7 cellular contexts compared by ENCODE assay signal in genomic region chr11:61826930-61827572, GRCh38. TPM values are rescaled to one million over a fixed set of nuclear protein-coding genes. Genes with fewer than 3 reads are reported as not detected.
DNase-seq lines count a peak whose midpoint lies in the region; ATAC-seq and TF ChIP-seq lines count a peak whose summit lies in the region.

No MANE protein-coding gene starts in this region.

- H3K27ac Mint-ChIP-seq in neural progenitor cell, result peak overlapping the region; percentile 98

- H3F3A ChIP-seq in neural progenitor cell (ENCODE audit: low read depth), result peaks cover 49% of the 10 kb centered on the region

- H3K4me2 ChIP-seq in neural progenitor cell, result peak overlapping the region; percentile 95

- peak overlapping the region; percentile 29 for H3K9ac ChIP-seq in neural progenitor cell

- H3K9me3 Mint-ChIP-seq in neural progenitor cell, result no peaks in the 10 kb centered on the region

- TF ChIP-seq CTCF in GM13976 (IDR thresholded peaks at IDR 0.05; ENCODE audit: borderline replicate concordance, control extremely low read depth, extremely low read depth, insufficient read depth, missing control alignments) (no peak), RWPE1 (conservative IDR thresholded peaks at IDR 0.05; ENCODE audit: low read depth) (no peak), neural progenitor cell (IDR thresholded peaks at IDR 0.05) (no peak)

- peak; percentile 4 for ATAC-seq in HG02852 (IDR thresholded peaks at IDR 0.05; ENCODE audit: unreplicated experiment)

- DNase-seq in GM13976 (ENCODE audit: low spot score), result peak; percentile 45
- no peak for DNase-seq in RWPE1 (ENCODE audit: low spot score)
- no peak for DNase-seq in neural progenitor cell (ENCODE audit: low spot score)
- no peak for DNase-seq in SW480 (ENCODE audit: low spot score)
- no peak for DNase-seq in foreskin melanocyte

- H3K36me3 ChIP-seq in esophagus (ENCODE audit: control insufficient read depth in 2 of 2, insufficient read depth in 2 of 2, low read length in 1 of 2) (no peaks in the 10 kb centered on the region), neural progenitor cell (no peaks in the 10 kb centered on the region)

- H3K4me3 ChIP-seq in esophagus (ENCODE audit: low read depth in 1 of 2, low read length in 2 of 2) (peak overlapping the region; percentile 48 to 65), neural progenitor cell (peak overlapping the region; percentile 98)

- H2AFZ ChIP-seq in neural progenitor cell (replicated peaks), result peak overlapping the region; percentile 91

- in situ Hi-C loops in GM13976 (cut with MboI; ENCODE audit: low sequenced_read_pairs, unreplicated experiment), result no loop called here

- H3K27ac ChIP-seq in RWPE1 (peak overlapping the region; percentile 91), esophagus (ENCODE audit: low read depth in 2 of 2, low read length in 1 of 2) (peak overlapping the region; percentile 76 to 80), neural progenitor cell (peak overlapping the region; percentile 95)

- peaks cover 3 to 13% of the 10 kb centered on the region in 2 donors for H3K4me1 ChIP-seq in esophagus (ENCODE audit: control insufficient read depth in 2 of 2, insufficient read depth in 2 of 2, low read length in 1 of 2)
- H3K4me1 ChIP-seq in neural progenitor cell, result peaks cover 32% of the 10 kb centered on the region

- H3K36me3 Mint-ChIP-seq in neural progenitor cell, result peaks cover 16% of the 10 kb centered on the region

- peaks cover 42% of the 10 kb centered on the region for H3K4me1 Mint-ChIP-seq in neural progenitor cell

- peaks cover 4% of the 10 kb centered on the region for H3K27me3 Mint-ChIP-seq in neural progenitor cell (ENCODE audit: insufficient read depth, low read depth)

- WGBS in esophagus, 2 donors, result 31 to 38% methylated on average over 23 of the region's 23 CpGs

- H3K27me3 ChIP-seq in esophagus (ENCODE audit: control insufficient read depth in 1 of 2, insufficient read depth in 2 of 2, low read length in 2 of 2), result peaks cover 0 to 4% of the 10 kb centered on the region in 2 donors
- H3K27me3 ChIP-seq in neural progenitor cell, result no peaks in the 10 kb centered on the region

- H3K79me2 ChIP-seq in neural progenitor cell (ENCODE audit: low read depth), result peaks cover 52% of the 10 kb centered on the region

- H3K9me3 ChIP-seq in esophagus (ENCODE audit: control insufficient read depth in 2 of 2, insufficient read depth in 1 of 2, low read depth in 1 of 2, low read length in 1 of 2), result no peaks in the 10 kb centered on the region
- H3K9me3 ChIP-seq in neural progenitor cell (ENCODE audit: low read depth), result no peaks in the 10 kb centered on the region

- CTCF ChIA-PET in RWPE1 (lab: Yijun Ruan, JAX), result no interaction called here

- peaks cover 32% of the 10 kb centered on the region for H4K20me1 ChIP-seq in neural progenitor cell (ENCODE audit: low read depth)

- H3K4me3 Mint-ChIP-seq in neural progenitor cell, result peak overlapping the region; percentile 92

- POLR2A ChIA-PET in RWPE1 (lab: Yijun Ruan, JAX; ENCODE audit: low non-redundant PET), result no interaction called here

RNA-seq across cellular contexts. Expression of gene FADS2, which starts 1.0 kb away (rescaled TPM):
- polyA plus RNA-seq in esophagus, result 1 to 10 TPM; 5.1 to 8.7 TPM
- 233 and 407 TPM in 2 replicates for total RNA-seq in neural progenitor cell (ENCODE audit: low replicate concordance)

RNA-seq across cellular contexts. Expression of gene FADS1, which starts 10.2 kb away (rescaled TPM):
- polyA plus RNA-seq in esophagus, result 1 to 10 TPM; 1.1 to 1.6 TPM
- 163 and 184 TPM in 2 replicates for total RNA-seq in neural progenitor cell (ENCODE audit: low replicate concordance)

RNA-seq across cellular contexts. Expression of gene FEN1, which starts 34.3 kb away (rescaled TPM):
- polyA plus RNA-seq in esophagus, result 10 to 100 TPM in 1 of 2 donors, 1 to 10 TPM in 1; 8.1 to 19.6 TPM
- 51.8 and 68.9 TPM in 2 replicates for total RNA-seq in neural progenitor cell (ENCODE audit: low replicate concordance)

RNA-seq across cellular contexts. Expression of gene TMEM258, which starts 34.7 kb away (rescaled TPM):
- 100 to 1,000 TPM in 1 of 2 donors, 10 to 100 TPM in 1; 90.3 to 142 TPM for polyA plus RNA-seq in esophagus
- total RNA-seq in neural progenitor cell (ENCODE audit: low replicate concordance), result 71.4 and 98.9 TPM in 2 replicates
